ENCODE assay signal across 21 cellular contexts in the genomic region with DNA sequence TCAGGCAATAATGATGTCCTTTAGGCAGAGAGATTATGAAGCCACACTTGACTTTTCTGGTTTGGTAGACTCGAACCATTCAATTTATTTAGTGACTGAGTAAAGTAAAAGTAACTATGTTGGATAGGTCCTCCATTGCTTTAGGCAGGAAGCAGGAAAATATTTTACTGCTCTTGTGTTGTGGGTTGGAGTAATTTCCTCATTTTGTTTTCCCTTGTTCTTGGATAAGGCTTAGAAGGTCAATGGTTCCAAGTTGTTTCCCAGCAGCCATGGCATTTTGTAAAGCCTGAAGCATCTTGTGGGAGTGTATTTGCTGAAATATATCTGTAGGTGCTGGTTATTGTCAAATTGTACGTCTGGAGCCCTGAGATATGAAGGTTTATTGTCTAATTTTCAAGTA.
"Had no signal": no experiment of that assay in that cellular context is flagged by ENCODE, and none has a peak within 500 bp of the region (broad histone marks: within the 10 kb centered on the region; RNA-seq: fewer than 3 reads in every experiment).

No MANE protein-coding gene starts in this region.

- H3K27ac ChIP-seq: ascending aorta, left lung, pancreas, suprapubic skin, transverse colon, vagina, VCaP had no signal

- DNase-seq: activated CD4-positive, CD25-positive, alpha-beta regulatory T cell treated with anti-CD3 and anti-CD28 coated beads, Interleukin-2, amount 50 U/mL, for 72 hours; activated effector memory CD4-positive, alpha-beta T cell treated with anti-CD3 and anti-CD28 coated beads, Interleukin-2, amount 50 U/mL, for 16 hours; activated naive CD4-positive, alpha-beta T cell treated with anti-CD3 and anti-CD28 coated beads, Interleukin-2, amount 50 U/mL, for 16 hours; activated T-cell treated with anti-CD3 and anti-CD28 coated beads, Interleukin-2, amount 50 U/mL, for 72 hours; effector memory CD8-positive, alpha-beta T cell; gastrocnemius medialis; heart left ventricle; kidney; left lung; mesenchymal stem cell; naive thymus-derived CD8-positive, alpha-beta T cell; pancreas; retina; stimulated activated CD4-positive, alpha-beta T cell treated with anti-CD3 and anti-CD28 coated beads, Interleukin-2, amount 100 ng/mL, for 48 hours; stimulated activated naive CD8-positive, alpha-beta T cell treated with anti-CD3 and anti-CD28 coated beads, Interleukin-15, amount 100 ng/mL, for 72 hours; transverse colon had no signal

- H3K4me3 ChIP-seq: ascending aorta, gastrocnemius medialis, heart left ventricle, left lung, pancreas, suprapubic skin, transverse colon, vagina had no signal

- H3K27me3 Mint-ChIP-seq: effector memory CD8-positive, alpha-beta T cell; naive thymus-derived CD8-positive, alpha-beta T cell; stimulated activated naive CD8-positive, alpha-beta T cell treated with anti-CD3 and anti-CD28 coated beads, Interleukin-15, amount 100 ng/mL, for 72 hours had no signal

- FAIRE-seq: kidney, pancreas had no signal

- H3K36me3 ChIP-seq: ascending aorta, gastrocnemius medialis, heart left ventricle, left lung, pancreas, suprapubic skin, transverse colon, vagina had no signal

- ATAC-seq: activated T-cell treated with anti-CD3 and anti-CD28 coated beads, Interleukin-2, amount 50 U/mL, for 72 hours; effector memory CD8-positive, alpha-beta T cell; gastrocnemius medialis; left lung; naive thymus-derived CD8-positive, alpha-beta T cell; pancreas; stimulated activated naive CD8-positive, alpha-beta T cell treated with anti-CD3 and anti-CD28 coated beads, Interleukin-15, amount 100 ng/mL, for 72 hours had no signal

- H3K27me3 ChIP-seq: ascending aorta, gastrocnemius medialis, heart left ventricle, left lung, pancreas, suprapubic skin, transverse colon, vagina had no signal

- H3K4me1 ChIP-seq: ascending aorta, left lung, pancreas, transverse colon, vagina had no signal

- H3K27ac Mint-ChIP-seq: activated T-cell treated with anti-CD3 and anti-CD28 coated beads, Interleukin-2, amount 50 U/mL, for 72 hours; effector memory CD8-positive, alpha-beta T cell; naive thymus-derived CD8-positive, alpha-beta T cell; stimulated activated naive CD8-positive, alpha-beta T cell treated with anti-CD3 and anti-CD28 coated beads, Interleukin-15, amount 100 ng/mL, for 72 hours; T-helper 1 cell treated with Interleukin-12 subunit alpha and Interleukin-12 subunit beta and Interleukin-4 antibody, amounts not matched to agents 30 μg/mL and 1 μg/mL, for 36 hours had no signal

- H3K9me3 ChIP-seq: ascending aorta, gastrocnemius medialis, pancreas, suprapubic skin, transverse colon, vagina had no signal

- H3K4me3 Mint-ChIP-seq: activated T-cell treated with anti-CD3 and anti-CD28 coated beads, Interleukin-2, amount 50 U/mL, for 72 hours; effector memory CD8-positive, alpha-beta T cell; naive thymus-derived CD8-positive, alpha-beta T cell; stimulated activated naive CD8-positive, alpha-beta T cell treated with anti-CD3 and anti-CD28 coated beads, Interleukin-15, amount 100 ng/mL, for 72 hours; T-helper 1 cell treated with Interleukin-12 subunit alpha and Interleukin-12 subunit beta and Interleukin-4 antibody, amounts not matched to agents 30 μg/mL and 1 μg/mL, for 36 hours had no signal

- H3K9me3 Mint-ChIP-seq: activated T-cell treated with anti-CD3 and anti-CD28 coated beads, Interleukin-2, amount 50 U/mL, for 72 hours; effector memory CD8-positive, alpha-beta T cell had no signal
